Comparison of ENCODE assay signal across 2 cellular contexts in genomic region chr6:154518386-154518785, GRCh38.
A peak's percentile ranks its signal among the peaks of the same experiment; 100 is the strongest.
TF ChIP-seq lines count a peak whose summit lies in the region.

No MANE protein-coding gene starts in this region.

TF ChIP-seq in HepG2, 621 proteins besides CTCF, POLR2A, EP300 and RAD21:
- no peak for TF ChIP-seq ZNF709 (CRISPR knock-in tag; IDR thresholded peaks at IDR 0.05)
- peak; percentile 21 for TF ChIP-seq HNRNPK (IDR thresholded peaks at IDR 0.05; ENCODE audit: low read depth, low read length, poor library complexity, severe bottlenecking)

TF ChIP-seq in H1, 55 proteins besides CTCF, POLR2A, EP300 and RAD21:
- TF ChIP-seq TEAD4 (IDR thresholded peaks at IDR 0.05; ENCODE audit: low read depth, low read length) (no peak), CTBP2 (IDR thresholded peaks at IDR 0.05; ENCODE audit: borderline replicate concordance, insufficient read depth, insufficient read length, low read length) (no peak), POU5F1 (IDR thresholded peaks at IDR 0.05; ENCODE audit: low read depth, low read length) (no peak), PHF8 (conservative IDR thresholded peaks at IDR 0.05; ENCODE audit: low read depth, low read length) (no peak), CHD1 (IDR thresholded peaks at IDR 0.05; ENCODE audit: low read depth, low read length) (no peak), RBBP5 (IDR thresholded peaks at IDR 0.05; ENCODE audit: borderline replicate concordance, low read depth, low read length) (no peak), BRCA1 (IDR thresholded peaks at IDR 0.05; ENCODE audit: low read depth, low read length) (no peak), CBX8 (IDR thresholded peaks at IDR 0.05; ENCODE audit: borderline replicate concordance, low read depth, low read length) (no peak), SUZ12 (IDR thresholded peaks at IDR 0.05; ENCODE audit: low read length) (no peak), TAF7 (optimal IDR thresholded peaks at IDR 0.05; ENCODE audit: borderline replicate concordance, low read depth, low read length) (no peak), SIX5 (IDR thresholded peaks at IDR 0.05; ENCODE audit: low read depth, low read length) (no peak), SRF (IDR thresholded peaks at IDR 0.05; ENCODE audit: low read depth, low read length) (no peak), TCF12 (IDR thresholded peaks at IDR 0.05; ENCODE audit: low read depth, low read length) (no peak), ASH2L (IDR thresholded peaks at IDR 0.05; ENCODE audit: low read length) (no peak), CEBPB (IDR thresholded peaks at IDR 0.05; ENCODE audit: low read depth, low read length) (no peak)
- TF ChIP-seq, protein P1, sequence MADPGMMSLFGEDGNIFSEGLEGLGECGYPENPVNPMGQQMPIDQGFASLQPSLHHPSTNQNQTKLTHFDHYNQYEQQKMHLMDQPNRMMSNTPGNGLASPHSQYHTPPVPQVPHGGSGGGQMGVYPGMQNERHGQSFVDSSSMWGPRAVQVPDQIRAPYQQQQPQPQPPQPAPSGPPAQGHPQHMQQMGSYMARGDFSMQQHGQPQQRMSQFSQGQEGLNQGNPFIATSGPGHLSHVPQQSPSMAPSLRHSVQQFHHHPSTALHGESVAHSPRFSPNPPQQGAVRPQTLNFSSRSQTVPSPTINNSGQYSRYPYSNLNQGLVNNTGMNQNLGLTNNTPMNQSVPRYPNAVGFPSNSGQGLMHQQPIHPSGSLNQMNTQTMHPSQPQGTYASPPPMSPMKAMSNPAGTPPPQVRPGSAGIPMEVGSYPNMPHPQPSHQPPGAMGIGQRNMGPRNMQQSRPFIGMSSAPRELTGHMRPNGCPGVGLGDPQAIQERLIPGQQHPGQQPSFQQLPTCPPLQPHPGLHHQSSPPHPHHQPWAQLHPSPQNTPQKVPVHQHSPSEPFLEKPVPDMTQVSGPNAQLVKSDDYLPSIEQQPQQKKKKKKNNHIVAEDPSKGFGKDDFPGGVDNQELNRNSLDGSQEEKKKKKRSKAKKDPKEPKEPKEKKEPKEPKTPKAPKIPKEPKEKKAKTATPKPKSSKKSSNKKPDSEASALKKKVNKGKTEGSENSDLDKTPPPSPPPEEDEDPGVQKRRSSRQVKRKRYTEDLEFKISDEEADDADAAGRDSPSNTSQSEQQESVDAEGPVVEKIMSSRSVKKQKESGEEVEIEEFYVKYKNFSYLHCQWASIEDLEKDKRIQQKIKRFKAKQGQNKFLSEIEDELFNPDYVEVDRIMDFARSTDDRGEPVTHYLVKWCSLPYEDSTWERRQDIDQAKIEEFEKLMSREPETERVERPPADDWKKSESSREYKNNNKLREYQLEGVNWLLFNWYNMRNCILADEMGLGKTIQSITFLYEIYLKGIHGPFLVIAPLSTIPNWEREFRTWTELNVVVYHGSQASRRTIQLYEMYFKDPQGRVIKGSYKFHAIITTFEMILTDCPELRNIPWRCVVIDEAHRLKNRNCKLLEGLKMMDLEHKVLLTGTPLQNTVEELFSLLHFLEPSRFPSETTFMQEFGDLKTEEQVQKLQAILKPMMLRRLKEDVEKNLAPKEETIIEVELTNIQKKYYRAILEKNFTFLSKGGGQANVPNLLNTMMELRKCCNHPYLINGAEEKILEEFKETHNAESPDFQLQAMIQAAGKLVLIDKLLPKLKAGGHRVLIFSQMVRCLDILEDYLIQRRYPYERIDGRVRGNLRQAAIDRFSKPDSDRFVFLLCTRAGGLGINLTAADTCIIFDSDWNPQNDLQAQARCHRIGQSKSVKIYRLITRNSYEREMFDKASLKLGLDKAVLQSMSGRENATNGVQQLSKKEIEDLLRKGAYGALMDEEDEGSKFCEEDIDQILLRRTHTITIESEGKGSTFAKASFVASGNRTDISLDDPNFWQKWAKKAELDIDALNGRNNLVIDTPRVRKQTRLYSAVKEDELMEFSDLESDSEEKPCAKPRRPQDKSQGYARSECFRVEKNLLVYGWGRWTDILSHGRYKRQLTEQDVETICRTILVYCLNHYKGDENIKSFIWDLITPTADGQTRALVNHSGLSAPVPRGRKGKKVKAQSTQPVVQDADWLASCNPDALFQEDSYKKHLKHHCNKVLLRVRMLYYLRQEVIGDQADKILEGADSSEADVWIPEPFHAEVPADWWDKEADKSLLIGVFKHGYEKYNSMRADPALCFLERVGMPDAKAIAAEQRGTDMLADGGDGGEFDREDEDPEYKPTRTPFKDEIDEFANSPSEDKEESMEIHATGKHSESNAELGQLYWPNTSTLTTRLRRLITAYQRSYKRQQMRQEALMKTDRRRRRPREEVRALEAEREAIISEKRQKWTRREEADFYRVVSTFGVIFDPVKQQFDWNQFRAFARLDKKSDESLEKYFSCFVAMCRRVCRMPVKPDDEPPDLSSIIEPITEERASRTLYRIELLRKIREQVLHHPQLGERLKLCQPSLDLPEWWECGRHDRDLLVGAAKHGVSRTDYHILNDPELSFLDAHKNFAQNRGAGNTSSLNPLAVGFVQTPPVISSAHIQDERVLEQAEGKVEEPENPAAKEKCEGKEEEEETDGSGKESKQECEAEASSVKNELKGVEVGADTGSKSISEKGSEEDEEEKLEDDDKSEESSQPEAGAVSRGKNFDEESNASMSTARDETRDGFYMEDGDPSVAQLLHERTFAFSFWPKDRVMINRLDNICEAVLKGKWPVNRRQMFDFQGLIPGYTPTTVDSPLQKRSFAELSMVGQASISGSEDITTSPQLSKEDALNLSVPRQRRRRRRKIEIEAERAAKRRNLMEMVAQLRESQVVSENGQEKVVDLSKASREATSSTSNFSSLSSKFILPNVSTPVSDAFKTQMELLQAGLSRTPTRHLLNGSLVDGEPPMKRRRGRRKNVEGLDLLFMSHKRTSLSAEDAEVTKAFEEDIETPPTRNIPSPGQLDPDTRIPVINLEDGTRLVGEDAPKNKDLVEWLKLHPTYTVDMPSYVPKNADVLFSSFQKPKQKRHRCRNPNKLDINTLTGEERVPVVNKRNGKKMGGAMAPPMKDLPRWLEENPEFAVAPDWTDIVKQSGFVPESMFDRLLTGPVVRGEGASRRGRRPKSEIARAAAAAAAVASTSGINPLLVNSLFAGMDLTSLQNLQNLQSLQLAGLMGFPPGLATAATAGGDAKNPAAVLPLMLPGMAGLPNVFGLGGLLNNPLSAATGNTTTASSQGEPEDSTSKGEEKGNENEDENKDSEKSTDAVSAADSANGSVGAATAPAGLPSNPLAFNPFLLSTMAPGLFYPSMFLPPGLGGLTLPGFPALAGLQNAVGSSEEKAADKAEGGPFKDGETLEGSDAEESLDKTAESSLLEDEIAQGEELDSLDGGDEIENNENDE (IDR thresholded peaks at IDR 0.05; ENCODE audit: insufficient replicate concordance, low read length) = no peak
